1 cellular context compared by ENCODE assay signal in the genomic region with DNA sequence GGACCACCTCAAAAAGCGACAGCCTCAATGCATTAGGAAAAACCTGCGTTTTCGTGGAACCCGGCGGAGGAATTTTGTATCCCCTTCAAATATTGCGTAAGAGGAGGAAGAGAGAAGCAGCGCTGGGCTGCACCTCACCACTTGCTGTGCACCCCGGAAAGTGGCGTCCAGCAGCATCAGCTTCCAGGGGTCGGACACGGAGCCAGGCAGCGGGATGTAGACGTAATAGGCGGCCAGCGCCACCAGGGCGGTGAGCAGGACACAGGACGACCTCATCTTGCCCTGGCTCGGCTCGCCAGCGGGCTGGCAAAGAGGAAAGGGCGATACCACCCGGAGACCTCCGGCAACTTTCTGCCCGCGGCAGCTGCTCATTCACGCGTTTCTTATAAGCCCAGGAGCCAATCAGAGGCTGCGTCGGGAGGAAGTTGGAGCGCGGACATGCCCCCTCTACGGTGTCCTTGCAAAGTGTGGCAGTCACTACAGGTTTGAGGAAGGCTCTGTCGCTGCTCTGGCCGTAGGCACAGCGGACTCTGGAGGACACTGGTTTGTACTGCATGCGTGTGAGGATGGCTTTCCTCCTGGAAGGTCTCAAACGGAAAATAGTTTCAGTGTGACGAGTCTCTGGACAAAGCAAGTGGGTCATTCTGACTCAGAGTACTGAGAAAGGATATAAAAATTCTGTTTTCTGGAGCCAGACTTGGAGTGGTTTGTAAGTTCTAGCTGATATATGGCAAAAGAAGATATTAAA.
A peak's percentile ranks its signal among the peaks of the same experiment; 100 is the strongest.
TF ChIP-seq lines count a peak whose summit lies in the region.

A gene with protein sequence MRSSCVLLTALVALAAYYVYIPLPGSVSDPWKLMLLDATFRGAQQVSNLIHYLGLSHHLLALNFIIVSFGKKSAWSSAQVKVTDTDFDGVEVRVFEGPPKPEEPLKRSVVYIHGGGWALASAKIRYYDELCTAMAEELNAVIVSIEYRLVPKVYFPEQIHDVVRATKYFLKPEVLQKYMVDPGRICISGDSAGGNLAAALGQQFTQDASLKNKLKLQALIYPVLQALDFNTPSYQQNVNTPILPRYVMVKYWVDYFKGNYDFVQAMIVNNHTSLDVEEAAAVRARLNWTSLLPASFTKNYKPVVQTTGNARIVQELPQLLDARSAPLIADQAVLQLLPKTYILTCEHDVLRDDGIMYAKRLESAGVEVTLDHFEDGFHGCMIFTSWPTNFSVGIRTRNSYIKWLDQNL (minus strand): TSS at position 359 of the 748 bp plus-strand sequence. CDS start 83 bp downstream, at position 276.

TF ChIP-seq in HepG2, 621 proteins besides CTCF, POLR2A, EP300 and RAD21 (continued from another document and continues in another):
- TF ChIP-seq, protein P1, sequence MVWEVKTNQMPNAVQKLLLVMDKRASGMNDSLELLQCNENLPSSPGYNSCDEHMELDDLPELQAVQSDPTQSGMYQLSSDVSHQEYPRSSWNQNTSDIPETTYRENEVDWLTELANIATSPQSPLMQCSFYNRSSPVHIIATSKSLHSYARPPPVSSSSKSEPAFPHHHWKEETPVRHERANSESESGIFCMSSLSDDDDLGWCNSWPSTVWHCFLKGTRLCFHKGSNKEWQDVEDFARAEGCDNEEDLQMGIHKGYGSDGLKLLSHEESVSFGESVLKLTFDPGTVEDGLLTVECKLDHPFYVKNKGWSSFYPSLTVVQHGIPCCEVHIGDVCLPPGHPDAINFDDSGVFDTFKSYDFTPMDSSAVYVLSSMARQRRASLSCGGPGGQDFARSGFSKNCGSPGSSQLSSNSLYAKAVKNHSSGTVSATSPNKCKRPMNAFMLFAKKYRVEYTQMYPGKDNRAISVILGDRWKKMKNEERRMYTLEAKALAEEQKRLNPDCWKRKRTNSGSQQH (CRISPR knock-in tag; IDR thresholded peaks at IDR 0.05; ENCODE audit: low read depth), result peak; percentile 66; the same call in 1 of the 2 replicates
- TF ChIP-seq JUN (CRISPR knock-in tag; IDR thresholded peaks at IDR 0.05) (no peak), WIZ (CRISPR knock-in tag; IDR thresholded peaks at IDR 0.05) (peak; percentile 92; the same call in 1 of the 2 replicates), SALL2 (CRISPR knock-in tag; IDR thresholded peaks at IDR 0.05) (peak; percentile 54; the same call in 1 of the 2 replicates), ZNF775 (CRISPR knock-in tag; IDR thresholded peaks at IDR 0.05; ENCODE audit: borderline replicate concordance) (no peak), YY1 (IDR thresholded peaks at IDR 0.05; ENCODE audit: insufficient read depth, insufficient replicate concordance, low read depth, low read length) (peak; percentile 67), ZNF562 (CRISPR knock-in tag; IDR thresholded peaks at IDR 0.05; ENCODE audit: borderline replicate concordance) (no peak), ZKSCAN5 (CRISPR knock-in tag; IDR thresholded peaks at IDR 0.05) (no peak), ATAD3A (CRISPR knock-in tag; IDR thresholded peaks at IDR 0.05) (no peak), NBN (conservative IDR thresholded peaks at IDR 0.05) (no peak), ZSCAN22 (CRISPR knock-in tag; IDR thresholded peaks at IDR 0.05) (no peak), THAP11 (CRISPR knock-in tag; IDR thresholded peaks at IDR 0.05) (peak; percentile 76), JARID2 (CRISPR knock-in tag; IDR thresholded peaks at IDR 0.05; ENCODE audit: insufficient replicate concordance) (no peak), ZNF264 (CRISPR knock-in tag; IDR thresholded peaks at IDR 0.05) (peak; percentile 57; the same call in 1 of the 2 replicates), TOPORS (CRISPR knock-in tag; IDR thresholded peaks at IDR 0.05) (peak; percentile 28; the same call in 1 of the 2 replicates), FOXK1 (CRISPR knock-in tag; IDR thresholded peaks at IDR 0.05; ENCODE audit: borderline replicate concordance, low read depth) (peak; percentile 48; the same call in 1 of the 2 replicates), ZSCAN31 (CRISPR knock-in tag; IDR thresholded peaks at IDR 0.05; ENCODE audit: low read depth) (peak; percentile 85), NR3C1 (CRISPR knock-in tag; IDR thresholded peaks at IDR 0.05) (no peak), PHB2 (IDR thresholded peaks at IDR 0.05; ENCODE audit: partially characterized antibody) (no peak), ISL2 (CRISPR knock-in tag; IDR thresholded peaks at IDR 0.05) (peak; percentile 41), HNF4G (IDR thresholded peaks at IDR 0.05; ENCODE audit: borderline replicate concordance, low read depth, low read length) (peak; percentile 25; the same call in 1 of the 2 replicates), HNF4G (CRISPR knock-in tag; IDR thresholded peaks at IDR 0.05; ENCODE audit: borderline replicate concordance, low read depth) (no peak), ZNF33A (CRISPR knock-in tag; IDR thresholded peaks at IDR 0.05; ENCODE audit: borderline replicate concordance) (no peak), NFATC3 (CRISPR knock-in tag; IDR thresholded peaks at IDR 0.05) (no peak), ZNF879 (CRISPR knock-in tag; IDR thresholded peaks at IDR 0.05) (0 out of 2 replicates have a peak, but pooled peaks have one; percentile 74), SMARCC2 (IDR thresholded peaks at IDR 0.05) (no peak), EEA1 (CRISPR knock-in tag; IDR thresholded peaks at IDR 0.05; ENCODE audit: borderline replicate concordance) (peak; percentile 75; the same call in 1 of the 2 replicates), FOXO1 (CRISPR knock-in tag; IDR thresholded peaks at IDR 0.05) (peak; percentile 47; the same call in 1 of the 2 replicates), IKZF1 (IDR thresholded peaks at IDR 0.05) (no peak), ZBTB3 (CRISPR knock-in tag; IDR thresholded peaks at IDR 0.05; ENCODE audit: borderline replicate concordance, low read depth) (no peak), ZNF773 (CRISPR knock-in tag; IDR thresholded peaks at IDR 0.05; ENCODE audit: borderline replicate concordance) (no peak), ZFP82 (CRISPR knock-in tag; IDR thresholded peaks at IDR 0.05; ENCODE audit: borderline replicate concordance) (no peak), ZNF749 (CRISPR knock-in tag; IDR thresholded peaks at IDR 0.05; ENCODE audit: borderline replicate concordance) (no peak; the same call in 1 of the 2 replicates), NR2F6 (IDR thresholded peaks at IDR 0.05) (no peak), NR2F6 (CRISPR knock-in tag; IDR thresholded peaks at IDR 0.05) (no peak; the same call in 1 of the 2 replicates), ZNF468 (CRISPR knock-in tag; IDR thresholded peaks at IDR 0.05) (no peak), HNRNPUL1 (IDR thresholded peaks at IDR 0.05; ENCODE audit: low read depth, low read length) (no peak), ZNF234 (CRISPR knock-in tag; conservative IDR thresholded peaks at IDR 0.05) (no peak), RFXAP (CRISPR knock-in tag; IDR thresholded peaks at IDR 0.05; ENCODE audit: borderline replicate concordance) (peak; percentile 35; the same call in 1 of the 2 replicates), CREB1 (IDR thresholded peaks at IDR 0.05) (peak; percentile 42; the same call in 1 of the 2 replicates), CREB1 (CRISPR knock-in tag; IDR thresholded peaks at IDR 0.05) (peak; percentile 66), MLLT10 (CRISPR knock-in tag; IDR thresholded peaks at IDR 0.05) (no peak), NCOA1 (CRISPR knock-in tag; IDR thresholded peaks at IDR 0.05) (no peak), ZNF510 (CRISPR knock-in tag; IDR thresholded peaks at IDR 0.05; ENCODE audit: low read depth) (no peak), SNAPC2 (CRISPR knock-in tag; IDR thresholded peaks at IDR 0.05) (no peak), TEAD2 (CRISPR knock-in tag; IDR thresholded peaks at IDR 0.05) (no peak), KDM4B (CRISPR knock-in tag; IDR thresholded peaks at IDR 0.05) (no peak; the same call in 1 of the 2 replicates), ZNF790 (CRISPR knock-in tag; IDR thresholded peaks at IDR 0.05; ENCODE audit: borderline replicate concordance) (no peak; the same call in 1 of the 2 replicates), ZNF557 (CRISPR knock-in tag; IDR thresholded peaks at IDR 0.05) (no peak), PHF20 (CRISPR knock-in tag; IDR thresholded peaks at IDR 0.05) (no peak)
- TF ChIP-seq, protein P2, sequence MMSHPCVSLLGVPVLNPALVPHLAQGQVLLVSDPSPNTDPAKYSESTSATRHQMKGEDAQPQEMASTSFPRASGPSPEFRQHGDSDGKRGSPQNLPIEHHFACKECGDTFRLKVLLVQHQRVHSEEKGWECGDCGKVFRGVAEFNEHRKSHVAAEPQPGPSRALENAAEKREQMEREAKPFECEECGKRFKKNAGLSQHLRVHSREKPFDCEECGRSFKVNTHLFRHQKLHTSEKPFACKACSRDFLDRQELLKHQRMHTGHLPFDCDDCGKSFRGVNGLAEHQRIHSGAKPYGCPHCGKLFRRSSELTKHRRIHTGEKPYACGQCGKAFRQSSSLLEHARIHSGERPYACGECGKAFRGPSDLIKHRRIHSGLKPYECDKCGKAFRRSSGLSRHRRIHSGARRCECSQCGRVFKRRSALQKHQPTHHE (CRISPR knock-in tag; IDR thresholded peaks at IDR 0.05; ENCODE audit: borderline replicate concordance), result 0 out of 2 replicates have a peak, but pooled peaks have one; percentile 61
- TF ChIP-seq, protein P3, sequence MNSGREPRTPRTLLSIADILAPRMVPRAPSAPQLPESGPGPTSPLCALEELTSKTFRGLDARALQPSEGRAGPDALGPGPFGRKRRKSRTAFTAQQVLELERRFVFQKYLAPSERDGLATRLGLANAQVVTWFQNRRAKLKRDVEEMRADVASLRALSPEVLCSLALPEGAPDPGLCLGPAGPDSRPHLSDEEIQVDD (CRISPR knock-in tag; IDR thresholded peaks at IDR 0.05; ENCODE audit: borderline replicate concordance), result 0 out of 2 replicates have a peak, but pooled peaks have one; percentile 29
- TF ChIP-seq, protein P4, sequence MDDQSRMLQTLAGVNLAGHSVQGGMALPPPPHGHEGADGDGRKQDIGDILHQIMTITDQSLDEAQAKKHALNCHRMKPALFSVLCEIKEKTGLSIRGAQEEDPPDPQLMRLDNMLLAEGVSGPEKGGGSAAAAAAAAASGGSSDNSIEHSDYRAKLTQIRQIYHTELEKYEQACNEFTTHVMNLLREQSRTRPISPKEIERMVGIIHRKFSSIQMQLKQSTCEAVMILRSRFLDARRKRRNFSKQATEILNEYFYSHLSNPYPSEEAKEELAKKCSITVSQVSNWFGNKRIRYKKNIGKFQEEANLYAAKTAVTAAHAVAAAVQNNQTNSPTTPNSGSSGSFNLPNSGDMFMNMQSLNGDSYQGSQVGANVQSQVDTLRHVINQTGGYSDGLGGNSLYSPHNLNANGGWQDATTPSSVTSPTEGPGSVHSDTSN (CRISPR knock-in tag; IDR thresholded peaks at IDR 0.05; ENCODE audit: borderline replicate concordance), result 0 out of 2 replicates have a peak, but pooled peaks have one; percentile 28
- TF ChIP-seq, protein P5, sequence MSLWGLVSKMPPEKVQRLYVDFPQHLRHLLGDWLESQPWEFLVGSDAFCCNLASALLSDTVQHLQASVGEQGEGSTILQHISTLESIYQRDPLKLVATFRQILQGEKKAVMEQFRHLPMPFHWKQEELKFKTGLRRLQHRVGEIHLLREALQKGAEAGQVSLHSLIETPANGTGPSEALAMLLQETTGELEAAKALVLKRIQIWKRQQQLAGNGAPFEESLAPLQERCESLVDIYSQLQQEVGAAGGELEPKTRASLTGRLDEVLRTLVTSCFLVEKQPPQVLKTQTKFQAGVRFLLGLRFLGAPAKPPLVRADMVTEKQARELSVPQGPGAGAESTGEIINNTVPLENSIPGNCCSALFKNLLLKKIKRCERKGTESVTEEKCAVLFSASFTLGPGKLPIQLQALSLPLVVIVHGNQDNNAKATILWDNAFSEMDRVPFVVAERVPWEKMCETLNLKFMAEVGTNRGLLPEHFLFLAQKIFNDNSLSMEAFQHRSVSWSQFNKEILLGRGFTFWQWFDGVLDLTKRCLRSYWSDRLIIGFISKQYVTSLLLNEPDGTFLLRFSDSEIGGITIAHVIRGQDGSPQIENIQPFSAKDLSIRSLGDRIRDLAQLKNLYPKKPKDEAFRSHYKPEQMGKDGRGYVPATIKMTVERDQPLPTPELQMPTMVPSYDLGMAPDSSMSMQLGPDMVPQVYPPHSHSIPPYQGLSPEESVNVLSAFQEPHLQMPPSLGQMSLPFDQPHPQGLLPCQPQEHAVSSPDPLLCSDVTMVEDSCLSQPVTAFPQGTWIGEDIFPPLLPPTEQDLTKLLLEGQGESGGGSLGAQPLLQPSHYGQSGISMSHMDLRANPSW (CRISPR knock-in tag; IDR thresholded peaks at IDR 0.05; ENCODE audit: borderline replicate concordance), result no peak
- TF ChIP-seq, protein P6, sequence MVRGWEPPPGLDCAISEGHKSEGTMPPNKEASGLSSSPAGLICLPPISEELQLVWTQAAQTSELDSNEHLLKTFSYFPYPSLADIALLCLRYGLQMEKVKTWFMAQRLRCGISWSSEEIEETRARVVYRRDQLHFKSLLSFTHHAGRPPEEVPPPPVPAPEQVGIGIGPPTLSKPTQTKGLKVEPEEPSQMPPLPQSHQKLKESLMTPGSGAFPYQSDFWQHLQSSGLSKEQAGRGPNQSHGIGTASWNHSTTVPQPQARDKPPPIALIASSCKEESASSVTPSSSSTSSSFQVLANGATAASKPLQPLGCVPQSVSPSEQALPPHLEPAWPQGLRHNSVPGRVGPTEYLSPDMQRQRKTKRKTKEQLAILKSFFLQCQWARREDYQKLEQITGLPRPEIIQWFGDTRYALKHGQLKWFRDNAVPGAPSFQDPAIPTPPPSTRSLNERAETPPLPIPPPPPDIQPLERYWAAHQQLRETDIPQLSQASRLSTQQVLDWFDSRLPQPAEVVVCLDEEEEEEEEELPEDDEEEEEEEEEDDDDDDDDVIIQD (CRISPR knock-in tag; IDR thresholded peaks at IDR 0.05; ENCODE audit: low read depth), result peak; percentile 90
- TF ChIP-seq, protein P7, sequence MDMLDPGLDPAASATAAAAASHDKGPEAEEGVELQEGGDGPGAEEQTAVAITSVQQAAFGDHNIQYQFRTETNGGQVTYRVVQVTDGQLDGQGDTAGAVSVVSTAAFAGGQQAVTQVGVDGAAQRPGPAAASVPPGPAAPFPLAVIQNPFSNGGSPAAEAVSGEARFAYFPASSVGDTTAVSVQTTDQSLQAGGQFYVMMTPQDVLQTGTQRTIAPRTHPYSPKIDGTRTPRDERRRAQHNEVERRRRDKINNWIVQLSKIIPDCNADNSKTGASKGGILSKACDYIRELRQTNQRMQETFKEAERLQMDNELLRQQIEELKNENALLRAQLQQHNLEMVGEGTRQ (IDR thresholded peaks at IDR 0.05; ENCODE audit: low read depth, low read length), result no peak
- TF ChIP-seq, protein P7 (CRISPR knock-in tag; IDR thresholded peaks at IDR 0.05; ENCODE audit: borderline replicate concordance), result no peak; the same call in 1 of the 2 replicates
